In genomic region chr18:73093687-73094250, GRCh38 we compare ENCODE assay signal across 35 cellular contexts.
"Had no signal": no experiment of that assay in that cellular context is flagged by ENCODE, and none has a peak within 500 bp of the region (broad histone marks: within the 10 kb centered on the region; RNA-seq: fewer than 3 reads in every experiment).

No MANE protein-coding gene starts in this region.

- ATAC-seq: activated CD8-positive, alpha-beta memory T cell treated with anti-CD3 and anti-CD28 coated beads, Interleukin-2, amount 10 ng/mL, durations not matched to agents 7 days and 5 days; activated T-helper 17 cell treated with anti-CD3 and anti-CD28 coated beads, Interleukin-2, amount 50 U/mL, for 72 hours had no signal

- H3K4me1 ChIP-seq: ascending aorta, Peyer's patch had no signal

- H3K9me3 Mint-ChIP-seq: activated naive CD8-positive, alpha-beta T cell treated with anti-CD3 and anti-CD28 coated beads for 36 hours had no signal

- H3K27ac ChIP-seq: ascending aorta, cardiac muscle cell, Peyer's patch, RWPE1, WERI-Rb-1 had no signal

- H3K27me3 Mint-ChIP-seq: activated CD4-positive, alpha-beta memory T cell treated with anti-CD3 and anti-CD28 coated beads, Interleukin-2, amount 10 ng/mL, durations not matched to agents 7 days and 5 days; activated CD8-positive, alpha-beta memory T cell treated with anti-CD3 and anti-CD28 coated beads, Interleukin-2, amount 10 ng/mL, durations not matched to agents 7 days and 5 days; activated naive CD8-positive, alpha-beta T cell treated with anti-CD3 and anti-CD28 coated beads for 36 hours; activated T-helper 17 cell treated with anti-CD3 and anti-CD28 coated beads, Interleukin-2, amount 50 U/mL, for 72 hours; central memory CD8-positive, alpha-beta T cell had no signal

- H3K36me3 Mint-ChIP-seq: activated CD8-positive, alpha-beta memory T cell treated with anti-CD3 and anti-CD28 coated beads, Interleukin-2, amount 10 ng/mL, durations not matched to agents 7 days and 5 days; activated naive CD8-positive, alpha-beta T cell treated with anti-CD3 and anti-CD28 coated beads for 36 hours had no signal

- H3K4me1 Mint-ChIP-seq: activated CD4-positive, alpha-beta memory T cell treated with anti-CD3 and anti-CD28 coated beads, Interleukin-2, amount 10 ng/mL, durations not matched to agents 7 days and 5 days; activated CD8-positive, alpha-beta memory T cell treated with anti-CD3 and anti-CD28 coated beads, Interleukin-2, amount 10 ng/mL, durations not matched to agents 7 days and 5 days; activated naive CD8-positive, alpha-beta T cell treated with anti-CD3 and anti-CD28 coated beads for 36 hours; activated T-helper 17 cell treated with anti-CD3 and anti-CD28 coated beads, Interleukin-2, amount 50 U/mL, for 72 hours; central memory CD8-positive, alpha-beta T cell had no signal

- H3K9me3 ChIP-seq: ascending aorta, Peyer's patch had no signal

- H3K36me3 ChIP-seq: ascending aorta, cardiac muscle cell, MG63, Peyer's patch, WERI-Rb-1 had no signal

- DNase-seq: activated CD4-positive, alpha-beta memory T cell treated with anti-CD3 and anti-CD28 coated beads, Interleukin-2, amount 10 ng/mL, durations not matched to agents 7 days and 5 days; activated CD4-positive, alpha-beta T cell treated with anti-CD3 and anti-CD28 coated beads for 1 hour; activated CD4-positive, alpha-beta T cell treated with anti-CD3 and anti-CD28 coated beads for 48 hours; activated CD4-positive, CD25-positive, alpha-beta regulatory T cell; activated CD8-positive, alpha-beta memory T cell treated with anti-CD3 and anti-CD28 coated beads for 24 hours; activated CD8-positive, alpha-beta memory T cell treated with anti-CD3 and anti-CD28 coated beads, Interleukin-2, amount 10 ng/mL, durations not matched to agents 7 days and 5 days; activated CD8-positive, alpha-beta memory T cell treated with anti-CD3 and anti-CD28 coated beads, Interleukin-2, amount 50 U/mL, for 48 hours; activated effector memory CD4-positive, alpha-beta T cell treated with anti-CD3 and anti-CD28 coated beads, Interleukin-2, amount 50 U/mL, for 16 hours; activated naive CD4-positive, alpha-beta T cell; activated naive CD4-positive, alpha-beta T cell treated with anti-CD3 and anti-CD28 coated beads, Interleukin-2, amount 50 U/mL, for 16 hours; activated naive CD8-positive, alpha-beta T cell treated with anti-CD3 and anti-CD28 coated beads for 36 hours; activated T-cell treated with anti-CD3 and anti-CD28 coated beads, Interleukin-2, amount 50 U/mL, for 48 hours; amygdala; Karpas-422; MG63; NCI-H1048; NCI-H1105 treated with DMSO at 0.1 percent for 48 hours; NCI-H1436; NCI-H1694; NCI-H1930; NCI-H2081 treated with DMSO at 0.1 percent for 48 hours; NCI-H226; NCI-H446 treated with DMSO at 0.1 percent for 48 hours; NCI-H524; NCI-H69; NCI-H82; Peyer's patch; Right ventricle myocardium superior; T1000; WERI-Rb-1 had no signal

- H3K27me3 ChIP-seq: ascending aorta, cardiac muscle cell, MG63, Peyer's patch had no signal

- H3K4me3 Mint-ChIP-seq: activated CD4-positive, alpha-beta memory T cell treated with anti-CD3 and anti-CD28 coated beads, Interleukin-2, amount 10 ng/mL, durations not matched to agents 7 days and 5 days; activated CD8-positive, alpha-beta memory T cell treated with anti-CD3 and anti-CD28 coated beads, Interleukin-2, amount 10 ng/mL, durations not matched to agents 7 days and 5 days; activated naive CD8-positive, alpha-beta T cell treated with anti-CD3 and anti-CD28 coated beads for 36 hours; activated T-helper 17 cell treated with anti-CD3 and anti-CD28 coated beads, Interleukin-2, amount 50 U/mL, for 72 hours; central memory CD8-positive, alpha-beta T cell had no signal

- H3K4me3 ChIP-seq: ascending aorta, cardiac muscle cell, MG63, Peyer's patch had no signal

- H3K27ac Mint-ChIP-seq: activated CD4-positive, alpha-beta memory T cell treated with anti-CD3 and anti-CD28 coated beads, Interleukin-2, amount 10 ng/mL, durations not matched to agents 7 days and 5 days; activated CD8-positive, alpha-beta memory T cell treated with anti-CD3 and anti-CD28 coated beads, Interleukin-2, amount 10 ng/mL, durations not matched to agents 7 days and 5 days; activated naive CD8-positive, alpha-beta T cell treated with anti-CD3 and anti-CD28 coated beads for 36 hours; activated T-helper 17 cell treated with anti-CD3 and anti-CD28 coated beads, Interleukin-2, amount 50 U/mL, for 72 hours had no signal
